Comparison of ENCODE assay signal across 25 cellular contexts in the genomic region with DNA sequence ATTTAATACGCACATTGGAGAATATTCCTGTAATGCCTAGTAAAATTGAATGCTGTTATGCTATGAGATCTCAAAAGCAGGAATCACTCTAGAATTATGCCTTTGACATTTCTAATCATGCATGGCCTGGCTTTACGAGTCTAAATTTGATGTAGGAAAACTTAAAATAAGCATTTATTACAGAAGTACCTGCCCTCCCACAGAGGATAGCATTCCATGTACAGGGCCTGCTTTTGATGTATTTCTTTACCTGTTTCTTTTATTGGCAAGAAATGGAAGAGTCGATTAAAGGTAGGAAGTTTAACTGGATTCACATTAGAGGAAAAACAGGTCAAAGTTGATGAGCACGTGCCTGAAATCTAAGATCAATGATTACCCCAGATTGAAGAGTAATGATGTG.
"Had no signal": no experiment of that assay in that cellular context is flagged by ENCODE, and none has a peak within 500 bp of the region (broad histone marks: within the 10 kb centered on the region; RNA-seq: fewer than 3 reads in every experiment).

No MANE protein-coding gene starts in this region.

- H3K27ac Mint-ChIP-seq: naive thymus-derived CD4-positive, alpha-beta T cell; nephron; neural progenitor cell; stimulated activated naive CD8-positive, alpha-beta T cell treated with anti-CD3 and anti-CD28 coated beads, Interleukin-15, amount 100 ng/mL, for 72 hours had no signal

- H3K27me3 ChIP-seq: neural progenitor cell, right atrium auricular region, thyroid gland, vagina had no signal

- H3K27me3 Mint-ChIP-seq: naive thymus-derived CD4-positive, alpha-beta T cell; stimulated activated naive CD8-positive, alpha-beta T cell treated with anti-CD3 and anti-CD28 coated beads, Interleukin-15, amount 100 ng/mL, for 72 hours had no signal

- H3K9me3 Mint-ChIP-seq: nephron; neural progenitor cell; stimulated activated naive CD8-positive, alpha-beta T cell treated with anti-CD3 and anti-CD28 coated beads, Interleukin-15, amount 100 ng/mL, for 72 hours had no signal

- H3K9ac ChIP-seq: neural progenitor cell, parathyroid adenoma had no signal

- H3K9me3 ChIP-seq: prostate gland, right atrium auricular region, thyroid gland, vagina had no signal

- H3K4me3 Mint-ChIP-seq: naive thymus-derived CD4-positive, alpha-beta T cell; nephron; neural progenitor cell; stimulated activated naive CD8-positive, alpha-beta T cell treated with anti-CD3 and anti-CD28 coated beads, Interleukin-15, amount 100 ng/mL, for 72 hours had no signal

- DNase-seq: dermis blood vessel endothelial cell; effector memory CD4-positive, alpha-beta T cell; erythroblast; hypothalamus; kidney; mesenchymal stem cell; midbrain; naive thymus-derived CD4-positive, alpha-beta T cell; stimulated activated CD4-positive, alpha-beta T cell treated with anti-CD3 and anti-CD28 coated beads, Interleukin-12 subunit alpha, Interleukin-12 subunit beta, amount 100 ng/mL, for 4 hours; stimulated activated CD4-positive, alpha-beta T cell treated with anti-CD3 and anti-CD28 coated beads, Interleukin-1b, Interleukin-23, amount 100 ng/mL, for 48 hours; stimulated activated CD4-positive, alpha-beta T cell treated with anti-CD3 and anti-CD28 coated beads, Interleukin-4, amount 100 ng/mL, for 1 hour; stimulated activated CD8-positive, alpha-beta memory T cell treated with anti-CD3 and anti-CD28 coated beads, Interleukin-4, amount 100 ng/mL, for 48 hours; stimulated activated naive CD4-positive, alpha-beta T cell; stimulated activated naive CD8-positive, alpha-beta T cell treated with anti-CD3 and anti-CD28 coated beads, Interleukin-15, amount 100 ng/mL, for 72 hours; thyroid gland; trophoblast cell had no signal

- H3K4me3 ChIP-seq: coronary artery, lung, neural progenitor cell, prostate gland, right atrium auricular region, smooth muscle cell, thyroid gland, vagina had no signal

- H3K4me2 ChIP-seq: neural progenitor cell, smooth muscle cell had no signal

- H3K79me2 ChIP-seq: parathyroid adenoma had no signal

- H3K4me1 ChIP-seq: neural progenitor cell, parathyroid adenoma, right atrium auricular region, thyroid gland, vagina had no signal

- H3K27ac ChIP-seq: coronary artery, neural progenitor cell, parathyroid adenoma, prostate gland, right atrium auricular region, thyroid gland, vagina had no signal

- H3K4me1 Mint-ChIP-seq: naive thymus-derived CD4-positive, alpha-beta T cell; nephron; neural progenitor cell; stimulated activated naive CD8-positive, alpha-beta T cell treated with anti-CD3 and anti-CD28 coated beads, Interleukin-15, amount 100 ng/mL, for 72 hours had no signal

- H3K36me3 Mint-ChIP-seq: naive thymus-derived CD4-positive, alpha-beta T cell; neural progenitor cell had no signal

- H2AFZ ChIP-seq: neural progenitor cell, parathyroid adenoma had no signal

- H3K36me3 ChIP-seq: neural progenitor cell, prostate gland, right atrium auricular region, thyroid gland, vagina had no signal
